19 cellular contexts compared by ENCODE assay signal in genomic region chr18:59662008-59662701, GRCh38. TPM values are rescaled to one million over a fixed set of nuclear protein-coding genes. Genes with fewer than 3 reads are reported as not detected.
DNase-seq lines count a peak whose midpoint lies in the region; ATAC-seq, FAIRE-seq and TF ChIP-seq lines count a peak whose summit lies in the region.
"Had no signal": no experiment of that assay in that cellular context is flagged by ENCODE, and none has a peak within 500 bp of the region (broad histone marks: within the 10 kb centered on the region; RNA-seq: fewer than 3 reads in every experiment).

No MANE protein-coding gene starts in this region.

- TF ChIP-seq CTCF in D721Med (IDR thresholded peaks at IDR 0.05; ENCODE audit: insufficient read depth, missing control alignments) (no peak), kidney epithelial cell (IDR thresholded peaks at IDR 0.05; ENCODE audit: insufficient read depth, low read length, poor library complexity, severe bottlenecking) (no peak)

- no peaks in the 10 kb centered on the region for H3K9me3 ChIP-seq in adipocyte (ENCODE audit: control insufficient read depth, low read length)
- H3K9me3 ChIP-seq: testis had no signal

- peak; percentile 96 for FAIRE-seq in D721Med (lab: Jason Lieb, UNC)
- no peak for FAIRE-seq in GM19239 (lab: Jason Lieb, UNC)
- FAIRE-seq: K562 had no signal

- no peak for ATAC-seq in HG02763 (IDR thresholded peaks at IDR 0.05; ENCODE audit: unreplicated experiment)
- ATAC-seq: K562 had no signal

- DNase-seq in D721Med (ENCODE audit: insufficient read length, low spot score) (no peak), HT1080 (ENCODE audit: low read depth) (peak; percentile 27), adipocyte (ENCODE audit: low read depth) (peak; percentile 50), kidney epithelial cell (ENCODE audit: low read depth) (peak; percentile 29), SKM-1 treated with dmso at 0.1 percent for 144 hours (lab: John Stamatoyannopoulos, UW; ENCODE audit: unreplicated experiment) (no peak), DMS53 treated with DMSO at 0.1 percent for 48 hours (lab: John Stamatoyannopoulos, UW; ENCODE audit: unreplicated experiment) (no peak), GM19239 (ENCODE audit: insufficient read length, low spot score) (no peak)
- DNase-seq: activated CD4-positive, alpha-beta T cell treated with anti-CD3 and anti-CD28 coated beads for 4 hours; activated CD8-positive, alpha-beta memory T cell treated with anti-CD3 and anti-CD28 coated beads, Interleukin-2, amount 50 U/mL, for 48 hours; activated gamma-delta T cell treated with Interleukin-2 at 50 U/mL for 16 hours; aorta; cortex of kidney; NCI-H1436; NCI-H510A treated with DMSO at 0.1 percent for 48 hours; OCI-M1; testis had no signal

- H3K27me3 ChIP-seq in adipocyte (replicated peaks; ENCODE audit: control insufficient read depth, insufficient read depth, low read length) (no peaks in the 10 kb centered on the region), kidney epithelial cell (ENCODE audit: control insufficient read depth, insufficient read depth, low read length) (no peaks in the 10 kb centered on the region)
- H3K27me3 ChIP-seq: testis had no signal

- peaks cover 78% of the 10 kb centered on the region for H3K4me1 ChIP-seq in adipocyte (ENCODE audit: control insufficient read depth, insufficient read depth, low read length)
- H3K4me1 ChIP-seq: testis had no signal

- H3K36me3 ChIP-seq in adipocyte (ENCODE audit: control insufficient read depth, insufficient read depth, low read length, severe bottlenecking): no peaks in the 10 kb centered on the region
- no peaks in the 10 kb centered on the region for H3K36me3 ChIP-seq in kidney epithelial cell (ENCODE audit: control insufficient read depth, insufficient read depth, low read length)

- peak overlapping the region; percentile 13 for H3K9ac ChIP-seq in adipocyte (ENCODE audit: low read length)

- H3K4me3 ChIP-seq in adipocyte (ENCODE audit: low read length) (no peak overlapping the region), kidney epithelial cell (ENCODE audit: low read depth, low read length) (no peak overlapping the region)
- H3K4me3 ChIP-seq: K562, testis had no signal

RNA-seq across cellular contexts. Expression of gene CCBE1, which starts 35.1 kb away (rescaled TPM):
- 22.0 and 31.1 TPM in 2 replicates for total RNA-seq in HT1080 (2014; rRNA removed; shearing (Covaris generic))
- 29.4 and 31.8 TPM in 2 replicates for polyA plus RNA-seq in HT1080 (2015; cell fraction: cytosol; rRNA removed)
- 45.6 and 47.9 TPM in 2 replicates for polyA plus RNA-seq in HT1080 (2015; cell fraction: nucleus; rRNA removed)
- total RNA-seq in kidney epithelial cell: 1.1 and 1.2 TPM in 2 replicates
- total RNA-seq: natural killer cell treated with Interleukin-12 subunit alpha and Interleukin-12 subunit beta and Interleukin-15 and Interleukin-18, amount 100 ng/mL, for 72 hours had no signal
- polyA plus RNA-seq: K562 had no signal

Comparison
In these comparisons a context has a peak if more than half of its experiments do, and no peak if none do; other contexts are left out.
1. DNase-seq: peak in HT1080 (single experiment), adipocyte (single experiment) and kidney epithelial cell (single experiment); none in D721Med (single experiment), SKM-1 treated with dmso at 0.1 percent for 144 hours (single experiment), DMS53 treated with DMSO at 0.1 percent for 48 hours (single experiment) and GM19239 (single experiment).
2. RNA of gene CCBE1, which starts 35.1 kb away (total RNA-seq): 22.0 to 31.1 TPM in HT1080; 1.1 to 1.2 TPM in kidney epithelial cell; every median in the first group is over 10 times any median in the second.